In the genomic region with DNA sequence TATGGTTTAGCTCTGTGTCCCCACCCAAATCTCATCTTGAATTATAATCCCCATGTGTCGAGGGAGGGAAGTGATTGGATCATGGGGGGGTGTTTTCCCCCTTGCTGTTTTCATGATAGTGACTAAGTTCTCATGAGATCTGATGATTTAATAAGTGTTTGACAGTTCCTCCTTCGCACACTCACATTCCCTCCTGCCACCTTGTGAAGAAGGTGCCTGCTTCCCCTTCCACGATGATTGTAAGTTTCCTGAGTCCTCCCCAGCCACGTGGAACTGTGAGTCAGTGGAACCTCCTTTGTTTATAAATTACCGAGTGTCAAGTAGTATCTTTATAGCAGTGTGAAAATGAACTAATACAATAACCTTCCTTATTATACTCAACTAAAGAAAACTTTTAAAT, we compare ENCODE assay signal across 10 cellular contexts.
"Had no signal": no experiment of that assay in that cellular context is flagged by ENCODE, and none has a peak within 500 bp of the region (broad histone marks: within the 10 kb centered on the region; RNA-seq: fewer than 3 reads in every experiment).

No MANE protein-coding gene starts in this region.

- H3K27ac ChIP-seq: ascending aorta, ovary had no signal

- H3K27me3 ChIP-seq: ascending aorta, ovary had no signal

- H3K4me1 ChIP-seq: ascending aorta had no signal

- H3K4me3 ChIP-seq: ascending aorta, ovary had no signal

- ATAC-seq: WTC11 had no signal

- H3K36me3 ChIP-seq: ascending aorta, ovary had no signal

- H3K9me3 Mint-ChIP-seq: activated T-helper 1 cell treated with anti-CD3 and anti-CD28 coated beads, Interleukin-12 subunit alpha, Interleukin-12 subunit beta, Interleukin-2, Interleukin-4 antibody, amounts not matched to agents 30 ng/mL and 10 ng/mL and 1 ng/mL, durations not matched to agents 14 hours and 24 hours and 36 hours had no signal

- H3K4me3 Mint-ChIP-seq: activated T-helper 1 cell treated with anti-CD3 and anti-CD28 coated beads, Interleukin-12 subunit alpha, Interleukin-12 subunit beta, Interleukin-2, Interleukin-4 antibody, amounts not matched to agents 30 ng/mL and 10 ng/mL and 1 ng/mL, durations not matched to agents 14 hours and 24 hours and 36 hours; WTC11 had no signal

- H3K27ac Mint-ChIP-seq: activated T-helper 1 cell treated with anti-CD3 and anti-CD28 coated beads, Interleukin-12 subunit alpha, Interleukin-12 subunit beta, Interleukin-2, Interleukin-4 antibody, amounts not matched to agents 30 ng/mL and 10 ng/mL and 1 ng/mL, durations not matched to agents 14 hours and 24 hours and 36 hours; WTC11 had no signal

- DNase-seq: activated CD4-positive, alpha-beta T cell treated with anti-CD3 and anti-CD28 coated beads, Interleukin-2, amount 50 U/mL, for 1 hour; activated naive CD4-positive, alpha-beta T cell; foreskin melanocyte; ovary; stimulated activated CD4-positive, alpha-beta T cell treated with anti-CD3 and anti-CD28 coated beads, Interleukin-12 subunit alpha, Interleukin-12 subunit beta, amount 100 ng/mL, for 4 hours; stimulated activated CD4-positive, alpha-beta T cell treated with anti-CD3 and anti-CD28 coated beads, Interleukin-2, amount 100 ng/mL, for 24 hours; T-helper 2 cell had no signal

- H3K9me3 ChIP-seq: ascending aorta, ovary had no signal
